26 cellular contexts compared by ENCODE assay signal in the genomic region with DNA sequence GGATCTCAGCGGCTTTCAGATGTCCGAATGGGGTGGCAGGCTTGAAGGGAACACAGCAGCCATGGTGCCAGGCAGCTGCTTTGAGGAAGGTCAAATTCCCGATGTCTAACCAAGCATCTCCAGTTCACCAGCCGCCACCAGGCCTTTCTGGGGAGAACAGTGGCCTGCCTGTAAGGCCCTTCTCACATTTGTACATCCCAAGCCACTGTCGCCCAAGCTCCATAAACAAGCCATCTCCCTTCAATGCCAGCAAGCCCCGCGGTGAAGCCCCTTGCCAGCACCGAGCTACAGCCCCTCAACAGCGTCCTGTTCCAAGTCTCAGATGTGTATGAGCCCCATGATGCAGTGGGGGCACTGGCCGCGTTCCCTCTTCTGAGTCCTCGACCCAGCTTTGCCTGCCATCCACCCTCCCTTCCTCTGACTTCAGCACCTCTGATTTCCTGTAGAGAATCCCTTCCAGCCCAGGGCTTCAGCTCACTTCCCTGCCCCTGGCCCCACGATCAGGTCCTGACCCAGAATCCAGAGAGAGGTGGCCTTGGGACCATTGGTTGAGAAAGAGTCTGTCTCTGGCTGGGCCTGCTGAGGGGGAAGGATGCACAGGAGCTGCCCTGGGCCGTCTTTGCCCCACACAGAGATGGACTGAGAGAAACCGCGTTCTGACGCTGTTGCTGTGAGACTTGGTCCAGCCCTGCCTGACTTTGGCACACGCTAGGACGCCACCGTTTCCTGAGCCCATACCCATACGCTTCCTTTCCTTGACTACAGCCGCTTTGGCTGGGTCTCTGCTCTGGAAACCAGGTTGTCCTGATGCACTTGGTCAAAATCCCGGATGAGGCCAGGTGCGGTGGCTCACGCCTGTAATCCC. TPM values are rescaled to one million over a fixed set of nuclear protein-coding genes. Genes with fewer than 3 reads are reported as not detected.
DNase-seq lines count a peak whose midpoint lies in the region; ATAC-seq, FAIRE-seq and TF ChIP-seq lines count a peak whose summit lies in the region.
"Had no signal": no experiment of that assay in that cellular context is flagged by ENCODE, and none has a peak within 500 bp of the region (broad histone marks: within the 10 kb centered on the region; RNA-seq: fewer than 3 reads in every experiment).

No MANE protein-coding gene starts in this region.

- no peak overlapping the region for H3K27ac ChIP-seq in HepG2 (ENCODE audit: extremely low read length, insufficient read depth, low read length)
- no peak overlapping the region for H3K27ac ChIP-seq in right lobe of liver
- H3K27ac ChIP-seq: brain microvascular endothelial cell, colonic mucosa, left ventricle myocardium inferior, parathyroid adenoma, Peyer's patch, sigmoid colon, SK-N-MC, suprapubic skin, vagina had no signal

- no peaks in the 10 kb centered on the region for H3K9me3 ChIP-seq in HepG2 (ENCODE audit: low read length)
- H3K9me3 ChIP-seq in right lobe of liver = no peaks in the 10 kb centered on the region
- H3K9me3 ChIP-seq: colonic mucosa, left ventricle myocardium inferior, Peyer's patch, sigmoid colon, suprapubic skin, vagina had no signal

- H3K4me3 Mint-ChIP-seq in brain = peak overlapping the region in 4 of 5 experiments; percentile 11 to 71 (median 44)
- H3K4me3 Mint-ChIP-seq in naive thymus-derived CD8-positive, alpha-beta T cell = peak overlapping the region in 9 of 10 donors; percentile 10 to 68 (median 40)
- no peak overlapping the region for H3K4me3 Mint-ChIP-seq in activated T-helper 17 cell treated with anti-CD3 and anti-CD28 coated beads, Interleukin-2, amount 50 U/mL, for 72 hours
- H3K4me3 Mint-ChIP-seq: activated CD8-positive, alpha-beta T cell treated with anti-CD3 and anti-CD28 coated beads, Interleukin-2, amount 10 ng/mL, durations not matched to agents 7 days and 5 days; activated naive CD8-positive, alpha-beta T cell treated with anti-CD3 and anti-CD28 coated beads, Interleukin-2, amount 10 ng/mL, durations not matched to agents 7 days and 5 days had no signal

- H3K36me3 ChIP-seq in HepG2 (replicated peaks in 1 of 2; ENCODE audit: control insufficient read depth in 1 of 2, insufficient read depth in 2 of 2, low read length in 2 of 2) (no peaks in the 10 kb centered on the region), right lobe of liver (no peaks in the 10 kb centered on the region)
- H3K36me3 ChIP-seq: brain microvascular endothelial cell, colonic mucosa, left ventricle myocardium inferior, Peyer's patch, sigmoid colon, suprapubic skin, vagina had no signal

- POLR2A ChIA-PET in HepG2 (lab: Yijun Ruan, JAX) = no interaction called here
- POLR2A ChIA-PET in naive thymus-derived CD8-positive, alpha-beta T cell (lab: Charles Lee) = interaction anchor here (0.7 kb wide), 1 partner anchor 74 kb away, joined by 6 read pairs; no protein-coding TSS in a partner anchor

- H3K4me3 ChIP-seq in HepG2 (replicated peaks in 1 of 3; ENCODE audit: insufficient read depth in 1 of 3, low read depth in 2 of 3, low read length in 3 of 3) = no peak overlapping the region
- no peak overlapping the region for H3K4me3 ChIP-seq in right lobe of liver
- H3K4me3 ChIP-seq: colonic mucosa, left ventricle myocardium inferior, Peyer's patch, sigmoid colon, SK-N-MC, suprapubic skin, vagina had no signal

- DNase-seq in HepG2 (ENCODE audit: low spot score) = no peak
- no peak for DNase-seq in right lobe of liver
- DNase-seq in naive thymus-derived CD8-positive, alpha-beta T cell = no peak
- DNase-seq in NCI-H2227 (lab: John Stamatoyannopoulos, UW; ENCODE audit: unreplicated experiment) = no peak
- DNase-seq: activated CD8-positive, alpha-beta T cell treated with anti-CD3 and anti-CD28 coated beads, Interleukin-2, amount 10 ng/mL, durations not matched to agents 7 days and 5 days; activated naive CD8-positive, alpha-beta T cell treated with anti-CD3 and anti-CD28 coated beads, Interleukin-2, amount 10 ng/mL, durations not matched to agents 7 days and 5 days; activated T-cell treated with anti-CD3 and anti-CD28 coated beads, Interleukin-2, amount 50 U/mL, for 1 hour; brain microvascular endothelial cell; CD4-positive, CD25-positive, alpha-beta regulatory T cell; colonic mucosa; left ventricle myocardium inferior; NCI-H1105; NCI-H2081; Peyer's patch; sigmoid colon; T1000 had no signal

- peak overlapping the region in 1 of 5 experiments; percentile 8 for H3K27ac Mint-ChIP-seq in brain
- peak overlapping the region in 1 of 10 donors; percentile 67 for H3K27ac Mint-ChIP-seq in naive thymus-derived CD8-positive, alpha-beta T cell
- H3K27ac Mint-ChIP-seq in activated T-helper 17 cell treated with anti-CD3 and anti-CD28 coated beads, Interleukin-2, amount 50 U/mL, for 72 hours = no peak overlapping the region
- H3K27ac Mint-ChIP-seq: activated CD8-positive, alpha-beta T cell treated with anti-CD3 and anti-CD28 coated beads, Interleukin-2, amount 10 ng/mL, durations not matched to agents 7 days and 5 days; activated naive CD8-positive, alpha-beta T cell treated with anti-CD3 and anti-CD28 coated beads, Interleukin-2, amount 10 ng/mL, durations not matched to agents 7 days and 5 days had no signal

- H3K27me3 ChIP-seq in HepG2 (ENCODE audit: control insufficient read depth in 1 of 2, insufficient read depth in 2 of 2, low read length in 2 of 2) = peaks cover 8 to 51% of the 10 kb centered on the region in 2 experiments; a peak in 4 of 5 replicates
- peaks cover 0 to 16% of the 10 kb centered on the region in 2 donors for H3K27me3 ChIP-seq in right lobe of liver
- H3K27me3 ChIP-seq: brain microvascular endothelial cell, vagina had no signal

- H3K79me2 ChIP-seq in HepG2 (ENCODE audit: insufficient read depth, low read length) = no peaks in the 10 kb centered on the region
- H3K79me2 ChIP-seq: parathyroid adenoma had no signal

- WGBS in HepG2 (ENCODE audit: low lambda C conversion rate) = 62% methylated on average over 22 of the region's 25 CpGs
- 61% methylated on average over 12 of the region's 25 CpGs for WGBS in right lobe of liver (ENCODE audit: insufficient coverage, low coverage, low lambda C conversion rate, missing lambda C conversion rate)

- H3K4me1 ChIP-seq in HepG2 (ENCODE audit: insufficient read depth, low read length) = peaks cover 48% of the 10 kb centered on the region
- H3K4me1 ChIP-seq in right lobe of liver = peaks cover 0 to 23% (median 0%) of the 10 kb centered on the region in 4 donors
- H3K4me1 ChIP-seq: colonic mucosa had no signal

- no peak for TF ChIP-seq EP300 in HepG2 (IDR thresholded peaks at IDR 0.05; ENCODE audit: low read depth in 2 of 2, low read length in 2 of 2)
- no peak for TF ChIP-seq EP300 in HepG2 (CRISPR knock-in tag; IDR thresholded peaks at IDR 0.05; ENCODE audit: borderline replicate concordance)

- CTCF ChIA-PET in HepG2 (lab: Yijun Ruan, JAX; ENCODE audit: low intra/inter-chr PET ratio, low total read pairs) = no interaction called here

- H3K4me1 Mint-ChIP-seq in brain = peaks cover 4% of the 10 kb centered on the region
- peaks cover 5 to 24% (median 14%) of the 10 kb centered on the region in 4 donors for H3K4me1 Mint-ChIP-seq in naive thymus-derived CD8-positive, alpha-beta T cell
- no peaks in the 10 kb centered on the region for H3K4me1 Mint-ChIP-seq in activated T-helper 17 cell treated with anti-CD3 and anti-CD28 coated beads, Interleukin-2, amount 50 U/mL, for 72 hours

- FAIRE-seq in HepG2 (lab: Jason Lieb, UNC) = no peak
- FAIRE-seq: endothelial cell of umbilical vein had no signal

- peaks cover 0 to 4% (median 0%) of the 10 kb centered on the region in 5 experiments for H3K9me3 Mint-ChIP-seq in brain
- no peaks in the 10 kb centered on the region for H3K9me3 Mint-ChIP-seq in naive thymus-derived CD8-positive, alpha-beta T cell
- H3K9me3 Mint-ChIP-seq in activated T-helper 17 cell treated with anti-CD3 and anti-CD28 coated beads, Interleukin-2, amount 50 U/mL, for 72 hours = no peaks in the 10 kb centered on the region
- H3K9me3 Mint-ChIP-seq: activated naive CD8-positive, alpha-beta T cell treated with anti-CD3 and anti-CD28 coated beads, Interleukin-2, amount 10 ng/mL, durations not matched to agents 7 days and 5 days had no signal

- in situ Hi-C loops in HepG2 (cut with HindIII; ENCODE audit: extremely low pct_ligation_motif_present, low pct_unique_long_range_greater_than_20kb) = loop anchor here (25.0 kb wide), 1 partner anchor 714 kb away; no protein-coding TSS in a partner anchor

- peaks cover 16% of the 10 kb centered on the region for H3K27me3 Mint-ChIP-seq in brain
- peaks cover 13 to 53% (median 36%) of the 10 kb centered on the region in 5 donors for H3K27me3 Mint-ChIP-seq in naive thymus-derived CD8-positive, alpha-beta T cell
- H3K27me3 Mint-ChIP-seq in activated T-helper 17 cell treated with anti-CD3 and anti-CD28 coated beads, Interleukin-2, amount 50 U/mL, for 72 hours = peaks cover 25% of the 10 kb centered on the region

- TF ChIP-seq RAD21 in HepG2 (CRISPR knock-in tag; IDR thresholded peaks at IDR 0.05) = no peak

- no peak overlapping the region for H2AFZ ChIP-seq in HepG2 (ENCODE audit: low read length)
- H2AFZ ChIP-seq: parathyroid adenoma had no signal

- no peaks in the 10 kb centered on the region for H4K20me1 ChIP-seq in HepG2 (ENCODE audit: insufficient read depth, low read length)

- H3K9ac ChIP-seq in HepG2 (ENCODE audit: insufficient read depth, low read depth, low read length) = no peak overlapping the region
- H3K9ac ChIP-seq: parathyroid adenoma had no signal

- no peaks in the 10 kb centered on the region for H3K36me3 Mint-ChIP-seq in brain
- peaks cover 0 to 2% (median 0%) of the 10 kb centered on the region in 3 donors for H3K36me3 Mint-ChIP-seq in naive thymus-derived CD8-positive, alpha-beta T cell
- no peaks in the 10 kb centered on the region for H3K36me3 Mint-ChIP-seq in activated T-helper 17 cell treated with anti-CD3 and anti-CD28 coated beads, Interleukin-2, amount 50 U/mL, for 72 hours (ENCODE audit: low read depth)
- H3K36me3 Mint-ChIP-seq: activated naive CD8-positive, alpha-beta T cell treated with anti-CD3 and anti-CD28 coated beads, Interleukin-2, amount 10 ng/mL, durations not matched to agents 7 days and 5 days; CD4-positive, CD25-positive, alpha-beta regulatory T cell had no signal

- intact Hi-C loops in HepG2 (cut with micrococcal nuclease; ENCODE audit: unreplicated experiment) = no loop called here
- intact Hi-C loops in right lobe of liver (cut with DNase I) = no loop called here

- no peak overlapping the region for H3K4me2 ChIP-seq in HepG2 (ENCODE audit: low read depth, low read length)

- TF ChIP-seq POLR2A in HepG2 (IDR thresholded peaks at IDR 0.05; ENCODE audit: insufficient read depth in 1 of 2, low read depth in 2 of 2, low read length in 2 of 2) = no peak
- TF ChIP-seq POLR2A in right lobe of liver (IDR thresholded peaks at IDR 0.05) = no peak

- ATAC-seq in HepG2 = no peak
- no peak for ATAC-seq in right lobe of liver
- ATAC-seq in naive thymus-derived CD8-positive, alpha-beta T cell = no peak
- no peak for ATAC-seq in activated T-helper 17 cell treated with anti-CD3 and anti-CD28 coated beads, Interleukin-2, amount 50 U/mL, for 72 hours (replicated peaks)
- no peak for ATAC-seq in GM21619 (IDR thresholded peaks at IDR 0.05; ENCODE audit: unreplicated experiment)
- ATAC-seq in GM18909 (IDR thresholded peaks at IDR 0.05; ENCODE audit: poor library complexity, unreplicated experiment) = no peak
- ATAC-seq: activated CD4-positive, CD25-positive, alpha-beta regulatory T cell treated with anti-CD3 and anti-CD28 coated beads, Interleukin-2, amount 50 U/mL, for 24 hours; activated CD8-positive, alpha-beta T cell treated with anti-CD3 and anti-CD28 coated beads, Interleukin-2, amount 10 ng/mL, durations not matched to agents 7 days and 5 days had no signal

- TF ChIP-seq CTCF in HepG2 (CRISPR knock-in tag; IDR thresholded peaks at IDR 0.05) = no peak
- no peak for TF ChIP-seq CTCF in right lobe of liver (IDR thresholded peaks at IDR 0.05)
- TF ChIP-seq CTCF in brain (conservative IDR thresholded peaks at IDR 0.05) = no peak

- BruUV-seq in HepG2 (replicated peaks; lab: Mats Ljungman, UMichigan) = no TSS peak

RNA-seq across cellular contexts. Expression of a gene that starts 1.9 kb away (rescaled TPM):
- total RNA-seq in HepG2 (2016; rRNA removed; fragmentation: Illumina TruSeq; extraction: Trizol) (0.38 and 0.80 TPM in 2 replicates), right lobe of liver (1 to 10 TPM in 2 of 6 experiments, under 1 TPM in 4; 0.58 to 3.9 (median 0.73) TPM)
- 0.79 and 1.1 TPM in 2 replicates for total RNA-seq in HepG2 (2016; cell fraction: cytosol; rRNA removed; fragmentation: Illumina TruSeq; extraction: Trizol; ENCODE audit: low read depth)
- total RNA-seq in HepG2 (2016; cell fraction: insoluble cytoplasmic fraction; rRNA removed; fragmentation: Illumina TruSeq; extraction: Trizol) = 0.36 and 0.78 TPM in 2 replicates
- total RNA-seq in HepG2 (2016; cell fraction: membrane; rRNA removed; fragmentation: Illumina TruSeq; extraction: Trizol) = 1.2 and 1.4 TPM in 2 replicates
- total RNA-seq in HepG2 (2016; cell fraction: nucleus; rRNA removed; fragmentation: Illumina TruSeq; extraction: Trizol) = 0.69 and 0.75 TPM in 2 replicates
- polyA plus RNA-seq in HepG2 (2011; rRNA removed) (0.55 and 2.0 TPM in 2 replicates), brain (ENCODE audit: insufficient read depth, low read depth, low replicate concordance) (15.5 TPM)
- polyA plus RNA-seq in HepG2 (2011; cell fraction: cytosol; rRNA removed) = 0.69 and 1.1 TPM in 2 replicates
- 3.2 and 5.2 TPM in 2 replicates for polyA plus RNA-seq in HepG2 (2011; cell fraction: nucleus; rRNA removed)
- 0.24 and 0.57 TPM in 2 replicates for polyA plus RNA-seq in HepG2 (2012)
- polyA plus RNA-seq in HepG2 (2016; cell fraction: cytosol; fragmentation: Illumina TruSeq; extraction: Trizol; ENCODE audit: low read depth) = 0.80 and 1.2 TPM in 2 replicates
- polyA plus RNA-seq in HepG2 (2016; cell fraction: insoluble cytoplasmic fraction; fragmentation: Illumina TruSeq; extraction: Trizol; ENCODE audit: low read depth) = 0.53 and 1.4 TPM in 2 replicates
- polyA plus RNA-seq in HepG2 (2016; cell fraction: membrane; fragmentation: Illumina TruSeq; extraction: Trizol; ENCODE audit: low read depth) = 1.5 and 2.6 TPM in 2 replicates
- 2.1 and 2.8 TPM in 2 replicates for polyA plus RNA-seq in HepG2 (2016; cell fraction: nucleus; fragmentation: Illumina TruSeq; extraction: Trizol; ENCODE audit: insufficient read depth, low read depth)
- polyA minus RNA-seq in HepG2 (2011; rRNA and poly(A)+ RNA removed; ENCODE audit: low replicate concordance) = 0.70 and 1.1 TPM in 2 replicates
- polyA minus RNA-seq in HepG2 (2011; cell fraction: cytosol; rRNA and poly(A)+ RNA removed) = 1.5 TPM in 1 of 2 replicates, not detected in the other
- polyA minus RNA-seq in HepG2 (2011; cell fraction: nucleus; rRNA and poly(A)+ RNA removed) = 1.4 and 2.6 TPM in 2 replicates
- total RNA-seq in naive thymus-derived CD8-positive, alpha-beta T cell = 1 to 10 TPM in 1 of 2 experiments, under 1 TPM in 1; 0.62 to 1.5 TPM
- polyA plus RNA-seq in naive thymus-derived CD8-positive, alpha-beta T cell = not detected
- total RNA-seq in activated T-helper 17 cell treated with anti-CD3 and anti-CD28 coated beads, Interleukin-2, amount 50 U/mL, for 72 hours = under 1 TPM in 1 of 2 donors, not detected in 1; 0.32 TPM
- total RNA-seq: activated CD8-positive, alpha-beta T cell treated with anti-CD3 and anti-CD28 coated beads, Interleukin-2, amount 10 ng/mL, durations not matched to agents 7 days and 5 days; CD4-positive, CD25-positive, alpha-beta regulatory T cell had no signal
